Comparison of ENCODE assay signal across 14 cellular contexts in the genomic region with DNA sequence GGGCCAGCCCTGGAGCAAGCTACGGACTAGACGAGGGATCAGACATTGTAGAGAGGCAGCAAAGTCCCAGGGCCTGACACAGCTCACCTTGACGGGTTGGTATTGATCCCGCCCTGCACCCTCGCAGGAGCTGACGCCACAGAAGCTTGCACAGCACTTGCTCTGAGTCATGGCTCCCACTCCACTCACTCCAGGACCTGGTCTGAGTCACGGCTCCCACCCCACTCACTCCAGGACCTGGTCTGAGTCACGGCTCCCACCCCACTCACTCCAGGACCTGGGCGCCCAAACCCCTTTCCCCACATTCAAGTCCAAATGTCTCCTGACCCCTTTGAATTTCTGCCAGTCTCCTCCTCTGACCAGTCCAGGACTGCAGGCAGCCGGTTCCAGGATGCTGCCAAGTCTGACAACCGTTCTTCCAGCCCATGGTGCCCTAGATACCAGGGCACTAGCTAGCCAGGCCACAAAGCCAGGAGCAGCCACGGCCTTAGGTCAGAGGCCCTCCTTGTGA. TPM values are rescaled to one million over a fixed set of nuclear protein-coding genes. Genes with fewer than 3 reads are reported as not detected.
DNase-seq lines count a peak whose midpoint lies in the region; ATAC-seq and TF ChIP-seq lines count a peak whose summit lies in the region.
"Had no signal": no experiment of that assay in that cellular context is flagged by ENCODE, and none has a peak within 500 bp of the region (broad histone marks: within the 10 kb centered on the region; RNA-seq: fewer than 3 reads in every experiment).

No MANE protein-coding gene starts in this region.

- no peaks in the 10 kb centered on the region for H3K9me3 Mint-ChIP-seq in natural killer cell
- no peaks in the 10 kb centered on the region for H3K9me3 Mint-ChIP-seq in activated T-helper 2 cell treated with anti-CD3 and anti-CD28 coated beads, Interferon-gamma antibody, Interleukin-2, Interleukin-4, amounts not matched to agents 10 μg/mL and 5 μg/mL and 100 μg/mL, durations not matched to agents 14 hours and 24 hours and 36 hours
- H3K9me3 Mint-ChIP-seq: activated B cell treated with CpG ODN at 0.5 μM for 24 hours; naive thymus-derived CD8-positive, alpha-beta T cell had no signal

- no peaks in the 10 kb centered on the region for H3K4me1 Mint-ChIP-seq in natural killer cell
- no peaks in the 10 kb centered on the region for H3K4me1 Mint-ChIP-seq in activated T-helper 2 cell treated with anti-CD3 and anti-CD28 coated beads, Interferon-gamma antibody, Interleukin-2, Interleukin-4, amounts not matched to agents 10 μg/mL and 5 μg/mL and 100 μg/mL, durations not matched to agents 14 hours and 24 hours and 36 hours (ENCODE audit: low read depth)
- H3K4me1 Mint-ChIP-seq: activated B cell treated with CpG ODN at 0.5 μM for 24 hours had no signal

- H3K27me3 Mint-ChIP-seq in natural killer cell (ENCODE audit: low read depth in 2 of 2) = peaks cover 8 to 14% of the 10 kb centered on the region in 2 donors
- H3K27me3 Mint-ChIP-seq in activated T-helper 2 cell treated with anti-CD3 and anti-CD28 coated beads, Interferon-gamma antibody, Interleukin-2, Interleukin-4, amounts not matched to agents 10 μg/mL and 5 μg/mL and 100 μg/mL, durations not matched to agents 14 hours and 24 hours and 36 hours (ENCODE audit: low read depth) = peaks cover 7% of the 10 kb centered on the region

- H3K9me3 ChIP-seq in heart left ventricle (no peaks in the 10 kb centered on the region), RWPE2 (ENCODE audit: severe bottlenecking) (no peaks in the 10 kb centered on the region), smooth muscle cell (replicated peaks; ENCODE audit: low read depth) (no peaks in the 10 kb centered on the region)
- H3K9me3 ChIP-seq: BLaER1 treated with 17β-estradiol and CSF1 and Interleukin-3, amounts not matched to agents 10 nM and 100 nM had no signal

- no peak overlapping the region for H2AFZ ChIP-seq in smooth muscle cell (ENCODE audit: low read depth)

- H3K4me1 ChIP-seq in heart left ventricle (no peaks in the 10 kb centered on the region), RWPE2 (ENCODE audit: insufficient read depth, poor library complexity, severe bottlenecking) (peaks cover 16% of the 10 kb centered on the region), smooth muscle cell (ENCODE audit: low read depth) (peaks cover 7% of the 10 kb centered on the region)
- H3K4me1 ChIP-seq: BLaER1 treated with 17β-estradiol and CSF1 and Interleukin-3, amounts not matched to agents 10 nM and 100 nM had no signal

- H3K36me3 ChIP-seq in heart left ventricle (no peaks in the 10 kb centered on the region), RWPE2 (ENCODE audit: low read depth) (no peaks in the 10 kb centered on the region), smooth muscle cell (ENCODE audit: low read depth) (no peaks in the 10 kb centered on the region)
- H3K36me3 ChIP-seq: BLaER1 treated with 17β-estradiol and CSF1 and Interleukin-3, amounts not matched to agents 10 nM and 100 nM had no signal

- no peak overlapping the region for H3K4me3 Mint-ChIP-seq in natural killer cell
- H3K4me3 Mint-ChIP-seq in activated T-helper 2 cell treated with anti-CD3 and anti-CD28 coated beads, Interferon-gamma antibody, Interleukin-2, Interleukin-4, amounts not matched to agents 10 μg/mL and 5 μg/mL and 100 μg/mL, durations not matched to agents 14 hours and 24 hours and 36 hours (ENCODE audit: low read depth) = no peak overlapping the region
- H3K4me3 Mint-ChIP-seq: activated B cell treated with CpG ODN at 0.5 μM for 24 hours; naive thymus-derived CD8-positive, alpha-beta T cell had no signal

- no peaks in the 10 kb centered on the region for H3K36me3 Mint-ChIP-seq in natural killer cell
- no peaks in the 10 kb centered on the region for H3K36me3 Mint-ChIP-seq in activated T-helper 2 cell treated with anti-CD3 and anti-CD28 coated beads, Interferon-gamma antibody, Interleukin-2, Interleukin-4, amounts not matched to agents 10 μg/mL and 5 μg/mL and 100 μg/mL, durations not matched to agents 14 hours and 24 hours and 36 hours (ENCODE audit: low read depth)
- H3K36me3 Mint-ChIP-seq: naive thymus-derived CD8-positive, alpha-beta T cell had no signal

- no peaks in the 10 kb centered on the region for H4K20me1 ChIP-seq in smooth muscle cell (ENCODE audit: low read depth)

- H3K27me3 ChIP-seq in heart left ventricle = peaks cover 0 to 25% (median 3%) of the 10 kb centered on the region in 9 donors
- no peaks in the 10 kb centered on the region for H3K27me3 ChIP-seq in RWPE2 (ENCODE audit: insufficient read depth, poor library complexity, severe bottlenecking)
- H3K27me3 ChIP-seq in smooth muscle cell (ENCODE audit: low read depth) = peaks cover 16% of the 10 kb centered on the region

- H3F3A ChIP-seq in smooth muscle cell (ENCODE audit: low read depth) = peaks cover 2% of the 10 kb centered on the region

- H3K4me3 ChIP-seq in heart left ventricle (no peak overlapping the region), RWPE2 (ENCODE audit: severe bottlenecking) (no peak overlapping the region), smooth muscle cell (no peak overlapping the region)
- H3K4me3 ChIP-seq: BLaER1 treated with 17β-estradiol and CSF1 and Interleukin-3, amounts not matched to agents 10 nM and 100 nM had no signal

- peak overlapping the region; percentile 40 for H3K9ac ChIP-seq in smooth muscle cell (ENCODE audit: low read depth)
- H3K9ac ChIP-seq: BLaER1 treated with 17β-estradiol and CSF1 and Interleukin-3, amounts not matched to agents 10 nM and 100 nM had no signal

- H3K4me2 ChIP-seq in smooth muscle cell = peak overlapping the region; percentile 68
- H3K4me2 ChIP-seq: BLaER1 treated with 17β-estradiol and CSF1 and Interleukin-3, amounts not matched to agents 10 nM and 100 nM had no signal

- ATAC-seq in heart left ventricle = peak in 3 of 4 donors; percentile 10 to 30 (median 19)
- no peak for ATAC-seq in Right ventricle myocardium superior (ENCODE audit: poor library complexity)
- ATAC-seq in RWPE2 (ENCODE audit: low read depth) = peak; percentile 78
- ATAC-seq in natural killer cell = no peak
- ATAC-seq: naive thymus-derived CD8-positive, alpha-beta T cell had no signal

- TF ChIP-seq CTCF in heart left ventricle (IDR thresholded peaks at IDR 0.05) (no peak), RWPE2 (IDR thresholded peaks at IDR 0.05; ENCODE audit: poor library complexity, severe bottlenecking) (no peak), smooth muscle cell (IDR thresholded peaks at IDR 0.05; ENCODE audit: borderline replicate concordance, insufficient read depth, poor library complexity, severe bottlenecking) (no peak), natural killer cell (IDR thresholded peaks at IDR 0.05) (no peak)

- H3K79me2 ChIP-seq in smooth muscle cell (ENCODE audit: low read depth) = no peaks in the 10 kb centered on the region

- 58 to 69% (median 65%) methylated on average over 12 of the region's 12 CpGs for WGBS in heart left ventricle, 4 donors
- 41% methylated on average over 12 of the region's 12 CpGs for WGBS in smooth muscle cell (ENCODE audit: low lambda C conversion rate)

- TF ChIP-seq POLR2A in heart left ventricle (IDR thresholded peaks at IDR 0.05) = no peak

- H3K27ac ChIP-seq in heart left ventricle (no peak overlapping the region), RWPE2 (ENCODE audit: poor library complexity, severe bottlenecking) (no peak overlapping the region), smooth muscle cell (ENCODE audit: low read depth) (peak overlapping the region; percentile 75)
- H3K27ac ChIP-seq: BLaER1 treated with 17β-estradiol and CSF1 and Interleukin-3, amounts not matched to agents 10 nM and 100 nM had no signal

- intact Hi-C loops in heart left ventricle (cut with DNase I) (no loop called here), Right ventricle myocardium superior (cut with DNase I) (no loop called here), natural killer cell (cut with micrococcal nuclease) (no loop called here)
- intact Hi-C loops in activated T-helper 2 cell treated with anti-CD3 and anti-CD28 coated beads, Interferon-gamma antibody, Interleukin-2, Interleukin-4, amounts not matched to agents 10 μg/mL and 5 μg/mL and 100 μg/mL, durations not matched to agents 14 hours and 24 hours and 36 hours (cut with micrococcal nuclease) = no loop called here

- H3K27ac Mint-ChIP-seq in natural killer cell = no peak overlapping the region
- no peak overlapping the region for H3K27ac Mint-ChIP-seq in activated T-helper 2 cell treated with anti-CD3 and anti-CD28 coated beads, Interferon-gamma antibody, Interleukin-2, Interleukin-4, amounts not matched to agents 10 μg/mL and 5 μg/mL and 100 μg/mL, durations not matched to agents 14 hours and 24 hours and 36 hours
- H3K27ac Mint-ChIP-seq: activated B cell treated with CpG ODN at 0.5 μM for 24 hours; naive thymus-derived CD8-positive, alpha-beta T cell had no signal

- DNase-seq in heart left ventricle (no peak), Right ventricle myocardium superior (no peak), RWPE2 (ENCODE audit: low spot score) (no peak), fibroblast of the conjunctiva (ENCODE audit: low read depth) (peak; percentile 18), smooth muscle cell (lab: John Stamatoyannopoulos, UW; ENCODE audit: unreplicated experiment) (no peak), natural killer cell (no peak), SIG-M5 treated with dmso at 0.1 percent for 504 hours (lab: John Stamatoyannopoulos, UW; ENCODE audit: unreplicated experiment) (no peak)
- no peak for DNase-seq in activated T-helper 2 cell treated with anti-CD3 and anti-CD28 coated beads, Interferon-gamma antibody, Interleukin-2, Interleukin-4, amounts not matched to agents 10 μg/mL and 5 μg/mL and 100 μg/mL, durations not matched to agents 14 hours and 24 hours and 36 hours (ENCODE audit: low spot score)
- DNase-seq: activated B cell treated with CpG ODN at 0.5 μM for 24 hours; activated naive CD4-positive, alpha-beta T cell treated with anti-CD3 and anti-CD28 coated beads, Interleukin-2, amount 50 U/mL, for 16 hours; effector CD4-positive, alpha-beta T cell; naive thymus-derived CD8-positive, alpha-beta T cell; NCI-H2227 treated with DMSO at 0.1 percent for 48 hours had no signal

RNA-seq across cellular contexts. Expression of gene PNPLA5, which starts 6.0 kb away (rescaled TPM):
- not detected for total RNA-seq in heart left ventricle
- polyA plus RNA-seq in heart left ventricle = not detected
- not detected for total RNA-seq in Right ventricle myocardium superior
- not detected in 2 replicates for total RNA-seq in smooth muscle cell
- polyA plus RNA-seq in smooth muscle cell = not detected in 2 replicates
- total RNA-seq in natural killer cell = not detected
- not detected in 2 replicates for total RNA-seq in activated T-helper 2 cell treated with anti-CD3 and anti-CD28 coated beads, Interferon-gamma antibody, Interleukin-2, Interleukin-4, amounts not matched to agents 10 μg/mL and 5 μg/mL and 100 μg/mL, durations not matched to agents 14 hours and 24 hours and 36 hours
- total RNA-seq: activated B cell treated with CpG ODN at 0.5 μM for 24 hours; naive thymus-derived CD8-positive, alpha-beta T cell had no signal
- polyA plus RNA-seq: naive thymus-derived CD8-positive, alpha-beta T cell had no signal

RNA-seq across cellular contexts. Expression of gene PNPLA3, which starts 25.8 kb away (rescaled TPM):
- total RNA-seq in heart left ventricle (1 to 10 TPM in 1 of 9 donors, under 1 TPM in 3, not detected in 5; 0.16 to 1.9 (median 0.23) TPM), Right ventricle myocardium superior (0.22 TPM), smooth muscle cell (11.6 and 14.5 TPM in 2 replicates), natural killer cell (under 1 TPM in 2 of 3 donors, not detected in 1; 0.53 to 0.54 TPM)
- polyA plus RNA-seq in heart left ventricle (under 1 TPM; 0.11 to 0.18 TPM), smooth muscle cell (8.2 and 11.0 TPM in 2 replicates)
- total RNA-seq in activated T-helper 2 cell treated with anti-CD3 and anti-CD28 coated beads, Interferon-gamma antibody, Interleukin-2, Interleukin-4, amounts not matched to agents 10 μg/mL and 5 μg/mL and 100 μg/mL, durations not matched to agents 14 hours and 24 hours and 36 hours = 1.3 and 1.7 TPM in 2 replicates
- polyA plus RNA-seq: naive thymus-derived CD8-positive, alpha-beta T cell had no signal

RNA-seq across cellular contexts. Expression of gene SULT4A1, which starts 35.5 kb away (rescaled TPM):
- total RNA-seq in heart left ventricle (under 1 TPM in 3 of 9 donors, not detected in 6; 0.07 to 0.92 (median 0.21) TPM), Right ventricle myocardium superior (0.51 TPM), smooth muscle cell (2.6 and 2.7 TPM in 2 replicates), natural killer cell (not detected)
- polyA plus RNA-seq in heart left ventricle (under 1 TPM; 0.19 to 0.24 TPM), smooth muscle cell (4.9 and 5.0 TPM in 2 replicates)
- not detected in 2 replicates for total RNA-seq in activated T-helper 2 cell treated with anti-CD3 and anti-CD28 coated beads, Interferon-gamma antibody, Interleukin-2, Interleukin-4, amounts not matched to agents 10 μg/mL and 5 μg/mL and 100 μg/mL, durations not matched to agents 14 hours and 24 hours and 36 hours
- total RNA-seq: activated B cell treated with CpG ODN at 0.5 μM for 24 hours; naive thymus-derived CD8-positive, alpha-beta T cell had no signal
- polyA plus RNA-seq: naive thymus-derived CD8-positive, alpha-beta T cell had no signal

RNA-seq across cellular contexts. Expression of gene SAMM50, which starts 57.4 kb away (rescaled TPM):
- total RNA-seq in heart left ventricle = 10 to 100 TPM; 53.2 to 74.8 (median 68.5) TPM
- 10 to 100 TPM; 32.5 to 54.7 TPM for polyA plus RNA-seq in heart left ventricle
- total RNA-seq in Right ventricle myocardium superior = 78.0 TPM
- total RNA-seq in smooth muscle cell = 37.1 and 43.6 TPM in 2 replicates
- 56.1 and 59.9 TPM in 2 replicates for polyA plus RNA-seq in smooth muscle cell
- 10 to 100 TPM; 25.9 to 30.6 (median 29.7) TPM for total RNA-seq in natural killer cell
- total RNA-seq in activated T-helper 2 cell treated with anti-CD3 and anti-CD28 coated beads, Interferon-gamma antibody, Interleukin-2, Interleukin-4, amounts not matched to agents 10 μg/mL and 5 μg/mL and 100 μg/mL, durations not matched to agents 14 hours and 24 hours and 36 hours = 58.6 and 59.0 TPM in 2 replicates

Comparison
In these comparisons a context has a peak if more than half of its experiments do, and no peak if none do; other contexts are left out.
1. ATAC-seq: peak in heart left ventricle (3 of 4) and RWPE2 (single experiment); none in Right ventricle myocardium superior (single experiment) and natural killer cell (0 of 3).